1 cellular context compared by ENCODE assay signal in genomic region chr18:79380816-79381806, GRCh38.
TF ChIP-seq lines count a peak whose summit lies in the region.

No MANE protein-coding gene starts in this region.

TF ChIP-seq in K562, 482 proteins besides CTCF, POLR2A, EP300 and RAD21 (continued from another document):
- no peak for TF ChIP-seq ZNF609 (CRISPR knock-in tag; IDR thresholded peaks at IDR 0.05; ENCODE audit: borderline replicate concordance)
- TF ChIP-seq, protein P1, sequence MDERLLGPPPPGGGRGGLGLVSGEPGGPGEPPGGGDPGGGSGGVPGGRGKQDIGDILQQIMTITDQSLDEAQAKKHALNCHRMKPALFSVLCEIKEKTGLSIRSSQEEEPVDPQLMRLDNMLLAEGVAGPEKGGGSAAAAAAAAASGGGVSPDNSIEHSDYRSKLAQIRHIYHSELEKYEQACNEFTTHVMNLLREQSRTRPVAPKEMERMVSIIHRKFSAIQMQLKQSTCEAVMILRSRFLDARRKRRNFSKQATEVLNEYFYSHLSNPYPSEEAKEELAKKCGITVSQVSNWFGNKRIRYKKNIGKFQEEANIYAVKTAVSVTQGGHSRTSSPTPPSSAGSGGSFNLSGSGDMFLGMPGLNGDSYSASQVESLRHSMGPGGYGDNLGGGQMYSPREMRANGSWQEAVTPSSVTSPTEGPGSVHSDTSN (CRISPR knock-in tag; IDR thresholded peaks at IDR 0.05; ENCODE audit: low read depth), result no peak
- TF ChIP-seq, protein P1 (tag; conservative IDR thresholded peaks at IDR 0.05; ENCODE audit: low read depth), result no peak
TF ChIP-seq in K562: peak in this region for 7.
